ENCODE assay signal across 13 cellular contexts in the genomic region with DNA sequence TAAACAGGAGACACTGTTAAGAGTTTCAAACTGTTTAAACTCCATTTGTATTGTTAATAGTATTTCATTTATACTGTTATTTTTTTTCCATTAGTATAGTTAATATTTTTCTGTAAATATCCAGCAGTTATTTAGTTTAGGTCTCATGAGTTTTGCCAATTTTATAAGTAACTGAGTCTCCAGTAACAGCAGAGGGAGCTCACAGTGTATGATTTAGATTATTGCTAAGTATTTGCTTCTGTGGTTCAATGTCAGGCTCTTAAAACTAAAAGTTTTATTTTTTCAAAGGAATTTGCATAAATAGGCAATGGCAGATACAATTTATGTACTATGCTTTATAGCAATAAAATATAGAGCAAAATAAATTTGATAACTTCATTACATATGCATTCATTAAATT.
DNase-seq lines count a peak whose midpoint lies in the region; ATAC-seq and TF ChIP-seq lines count a peak whose summit lies in the region.
"Had no signal": no experiment of that assay in that cellular context is flagged by ENCODE, and none has a peak within 500 bp of the region (broad histone marks: within the 10 kb centered on the region; RNA-seq: fewer than 3 reads in every experiment).

No MANE protein-coding gene starts in this region.

- no peaks in the 10 kb centered on the region for H3K4me1 ChIP-seq in HCT116 (ENCODE audit: control insufficient read depth in 1 of 2, insufficient read depth in 2 of 2, low read length in 2 of 2)
- H3K4me1 ChIP-seq in Peyer's patch = no peaks in the 10 kb centered on the region
- no peaks in the 10 kb centered on the region for H3K4me1 ChIP-seq in effector memory CD4-positive, alpha-beta T cell (ENCODE audit: control insufficient read depth, insufficient read depth, low read length, poor library complexity, severe bottlenecking)
- H3K4me1 ChIP-seq: BLaER1 treated with 17β-estradiol and CSF1 and Interleukin-3, amounts not matched to agents 10 nM and 100 nM; parathyroid adenoma had no signal

- H3K27ac ChIP-seq in HCT116 (ENCODE audit: low read depth, low read length) (no peak overlapping the region), SK-N-MC (no peak overlapping the region), Peyer's patch (no peak overlapping the region)
- H3K27ac ChIP-seq in effector memory CD4-positive, alpha-beta T cell (ENCODE audit: insufficient read depth, low read length, poor library complexity, severe bottlenecking) = no peak overlapping the region
- H3K27ac ChIP-seq: BLaER1 treated with 17β-estradiol and CSF1 and Interleukin-3, amounts not matched to agents 10 nM and 100 nM; parathyroid adenoma had no signal

- H3K4me3 ChIP-seq in HCT116 (replicated peaks in 1 of 2; ENCODE audit: low read depth in 1 of 2, low read length in 2 of 2) = no peak overlapping the region
- H3K4me3 ChIP-seq in SK-N-MC = no peak overlapping the region
- no peak overlapping the region for H3K4me3 ChIP-seq in fibroblast of villous mesenchyme (ENCODE audit: low read depth, low read length)
- no peak overlapping the region for H3K4me3 ChIP-seq in Peyer's patch
- no peak overlapping the region for H3K4me3 ChIP-seq in effector memory CD4-positive, alpha-beta T cell (ENCODE audit: insufficient read depth, low read depth, low read length, poor library complexity, severe bottlenecking)
- H3K4me3 ChIP-seq: BLaER1 treated with 17β-estradiol and CSF1 and Interleukin-3, amounts not matched to agents 10 nM and 100 nM had no signal

- H3K27me3 ChIP-seq in HCT116 (ENCODE audit: insufficient read depth, low read length) = no peaks in the 10 kb centered on the region
- no peaks in the 10 kb centered on the region for H3K27me3 ChIP-seq in Peyer's patch
- H3K27me3 ChIP-seq in effector memory CD4-positive, alpha-beta T cell (replicated peaks; ENCODE audit: control insufficient read depth, insufficient read depth, low read length, poor library complexity, severe bottlenecking) = no peaks in the 10 kb centered on the region
- H3K27me3 ChIP-seq: BLaER1 treated with 17β-estradiol and CSF1 and Interleukin-3, amounts not matched to agents 10 nM and 100 nM had no signal

- no peak overlapping the region for H2AFZ ChIP-seq in HCT116 (ENCODE audit: low read depth, low read length, poor library complexity, severe bottlenecking)
- H2AFZ ChIP-seq: parathyroid adenoma had no signal

- H3K4me2 ChIP-seq in HCT116 (ENCODE audit: low read length) = no peak overlapping the region
- H3K4me2 ChIP-seq: BLaER1 treated with 17β-estradiol and CSF1 and Interleukin-3, amounts not matched to agents 10 nM and 100 nM had no signal

- BruUV-seq in HCT116 (replicated peaks; lab: Mats Ljungman, UMichigan) = no TSS peak

- H4K20me1 ChIP-seq in HCT116 (ENCODE audit: insufficient read depth) = no peaks in the 10 kb centered on the region
- H4K20me1 ChIP-seq: BLaER1 treated with 17β-estradiol and CSF1 and Interleukin-3, amounts not matched to agents 10 nM and 100 nM had no signal

- H3K36me3 ChIP-seq in HCT116 (ENCODE audit: control insufficient read depth in 1 of 2, insufficient read depth in 2 of 2, low read length in 2 of 2) (no peaks in the 10 kb centered on the region), SK-N-MC (ENCODE audit: insufficient read depth, low read length) (no peaks in the 10 kb centered on the region), Peyer's patch (no peaks in the 10 kb centered on the region)
- H3K36me3 ChIP-seq in effector memory CD4-positive, alpha-beta T cell (ENCODE audit: control insufficient read depth, insufficient read depth, low read length) = no peaks in the 10 kb centered on the region
- H3K36me3 ChIP-seq: BLaER1 treated with 17β-estradiol and CSF1 and Interleukin-3, amounts not matched to agents 10 nM and 100 nM had no signal

- H3K9me2 ChIP-seq in HCT116 (ENCODE audit: insufficient read depth) = no peaks in the 10 kb centered on the region

- intact Hi-C loops in HCT116 (cut with micrococcal nuclease) = no loop called here

- peak; percentile 26 to 34 (median 33); a peak in 3 of 6 replicates for TF ChIP-seq CTCF in HCT116 (IDR thresholded peaks at IDR 0.05 in 2 of 3, conservative IDR thresholded peaks at IDR 0.05 in 1 of 3; ENCODE audit: borderline replicate concordance in 1 of 3, insufficient read depth in 1 of 3, low read depth in 2 of 3, low read length in 2 of 3)
- no peak for TF ChIP-seq CTCF in fibroblast of villous mesenchyme (IDR thresholded peaks at IDR 0.05; ENCODE audit: insufficient read depth, low read depth, low read length)
- peak in 2 of 6 experiments; percentile 35 to 47 for TF ChIP-seq CTCF in Peyer's patch (IDR thresholded peaks at IDR 0.05)

- POLR2A ChIA-PET in HCT116 (lab: Charles Lee) = no interaction called here

- peak; percentile 62 for TF ChIP-seq RAD21 in HCT116 (IDR thresholded peaks at IDR 0.05; ENCODE audit: low read depth)

- DNase-seq in A172 (ENCODE audit: low spot score) (peak; percentile 10), HCT116 (ENCODE audit: low read depth, low spot score) (peak; percentile 21), SK-N-MC (ENCODE audit: low read depth, low spot score) (peak; percentile 35), fibroblast of villous mesenchyme (ENCODE audit: low read depth) (peak; percentile 12), Peyer's patch (no peak), activated gamma-delta T cell (lab: John Stamatoyannopoulos, UW) (no peak)
- no peak for DNase-seq in effector memory CD4-positive, alpha-beta T cell
- DNase-seq: dermis blood vessel endothelial cell, KBM-7 had no signal

- TF ChIP-seq POLR2A in HCT116 (IDR thresholded peaks at IDR 0.05; ENCODE audit: borderline replicate concordance, extremely low read depth, insufficient read depth, insufficient read length) (no peak), Peyer's patch (IDR thresholded peaks at IDR 0.05) (no peak)

- no peak for ATAC-seq in HCT116
- ATAC-seq in HG02610 (IDR thresholded peaks at IDR 0.05; ENCODE audit: unreplicated experiment) = no peak
- ATAC-seq: WTC11 had no signal

- H3K9me3 ChIP-seq in HCT116 (ENCODE audit: control insufficient read depth in 1 of 2, insufficient read depth in 1 of 2, low read depth in 1 of 2, low read length in 2 of 2) (no peaks in the 10 kb centered on the region), SK-N-MC (ENCODE audit: low read depth, low read length) (no peaks in the 10 kb centered on the region), Peyer's patch (no peaks in the 10 kb centered on the region)
- no peaks in the 10 kb centered on the region for H3K9me3 ChIP-seq in effector memory CD4-positive, alpha-beta T cell (ENCODE audit: control insufficient read depth, low read length)
- H3K9me3 ChIP-seq: BLaER1 treated with 17β-estradiol and CSF1 and Interleukin-3, amounts not matched to agents 10 nM and 100 nM had no signal

- H3K9ac ChIP-seq in HCT116 (ENCODE audit: low read length) (no peak overlapping the region), SK-N-MC (ENCODE audit: insufficient read length) (no peak overlapping the region)
- H3K9ac ChIP-seq: BLaER1 treated with 17β-estradiol and CSF1 and Interleukin-3, amounts not matched to agents 10 nM and 100 nM; parathyroid adenoma had no signal

- CTCF ChIA-PET in HCT116 (lab: Charles Lee) = no interaction called here

- no peaks in the 10 kb centered on the region for H3K79me2 ChIP-seq in HCT116 (ENCODE audit: insufficient read depth, low read length)
- H3K79me2 ChIP-seq: parathyroid adenoma had no signal

- RAD21 ChIA-PET in HCT116 (lab: Charles Lee; ENCODE audit: low non-redundant PET in 1 of 2, low total read pairs in 2 of 2, uncharacterized antibody in 2 of 2, unreplicated experiment in 2 of 2) = no interaction called here

TF ChIP-seq in HCT116, 20 proteins besides CTCF, POLR2A, EP300 and RAD21:
- TF ChIP-seq EGR1 (IDR thresholded peaks at IDR 0.05; ENCODE audit: low read depth) (no peak), SP1 (IDR thresholded peaks at IDR 0.05; ENCODE audit: low read depth) (no peak), SIN3A (IDR thresholded peaks at IDR 0.05; ENCODE audit: low read depth) (no peak), TCF7L2 (IDR thresholded peaks at IDR 0.05; ENCODE audit: borderline replicate concordance, extremely low read depth, insufficient read depth, insufficient read length) (no peak), JUND (IDR thresholded peaks at IDR 0.05) (no peak), ZNF274 (IDR thresholded peaks at IDR 0.05; ENCODE audit: low read depth, low read length) (no peak), CEBPB (IDR thresholded peaks at IDR 0.05; ENCODE audit: low read depth) (no peak), CBX3 (IDR thresholded peaks at IDR 0.05; ENCODE audit: low read depth) (no peak), POLR2AphosphoS5 (IDR thresholded peaks at IDR 0.05; ENCODE audit: low read depth, low read length) (no peak)
- TF ChIP-seq, protein P1, sequence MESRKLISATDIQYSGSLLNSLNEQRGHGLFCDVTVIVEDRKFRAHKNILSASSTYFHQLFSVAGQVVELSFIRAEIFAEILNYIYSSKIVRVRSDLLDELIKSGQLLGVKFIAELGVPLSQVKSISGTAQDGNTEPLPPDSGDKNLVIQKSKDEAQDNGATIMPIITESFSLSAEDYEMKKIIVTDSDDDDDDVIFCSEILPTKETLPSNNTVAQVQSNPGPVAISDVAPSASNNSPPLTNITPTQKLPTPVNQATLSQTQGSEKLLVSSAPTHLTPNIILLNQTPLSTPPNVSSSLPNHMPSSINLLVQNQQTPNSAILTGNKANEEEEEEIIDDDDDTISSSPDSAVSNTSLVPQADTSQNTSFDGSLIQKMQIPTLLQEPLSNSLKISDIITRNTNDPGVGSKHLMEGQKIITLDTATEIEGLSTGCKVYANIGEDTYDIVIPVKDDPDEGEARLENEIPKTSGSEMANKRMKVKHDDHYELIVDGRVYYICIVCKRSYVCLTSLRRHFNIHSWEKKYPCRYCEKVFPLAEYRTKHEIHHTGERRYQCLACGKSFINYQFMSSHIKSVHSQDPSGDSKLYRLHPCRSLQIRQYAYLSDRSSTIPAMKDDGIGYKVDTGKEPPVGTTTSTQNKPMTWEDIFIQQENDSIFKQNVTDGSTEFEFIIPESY (IDR thresholded peaks at IDR 0.05; ENCODE audit: extremely low read depth, insufficient replicate concordance, low read length) = no peak

Comparison
In these comparisons a context has a peak if more than half of its experiments do, and no peak if none do; other contexts are left out.
1. DNase-seq: peak in A172 (single experiment), HCT116 (single experiment), SK-N-MC (single experiment) and fibroblast of villous mesenchyme (single experiment); none in Peyer's patch (0 of 3), effector memory CD4-positive, alpha-beta T cell (0 of 3) and activated gamma-delta T cell (single experiment).